21 cellular contexts compared by ENCODE assay signal in the genomic region with DNA sequence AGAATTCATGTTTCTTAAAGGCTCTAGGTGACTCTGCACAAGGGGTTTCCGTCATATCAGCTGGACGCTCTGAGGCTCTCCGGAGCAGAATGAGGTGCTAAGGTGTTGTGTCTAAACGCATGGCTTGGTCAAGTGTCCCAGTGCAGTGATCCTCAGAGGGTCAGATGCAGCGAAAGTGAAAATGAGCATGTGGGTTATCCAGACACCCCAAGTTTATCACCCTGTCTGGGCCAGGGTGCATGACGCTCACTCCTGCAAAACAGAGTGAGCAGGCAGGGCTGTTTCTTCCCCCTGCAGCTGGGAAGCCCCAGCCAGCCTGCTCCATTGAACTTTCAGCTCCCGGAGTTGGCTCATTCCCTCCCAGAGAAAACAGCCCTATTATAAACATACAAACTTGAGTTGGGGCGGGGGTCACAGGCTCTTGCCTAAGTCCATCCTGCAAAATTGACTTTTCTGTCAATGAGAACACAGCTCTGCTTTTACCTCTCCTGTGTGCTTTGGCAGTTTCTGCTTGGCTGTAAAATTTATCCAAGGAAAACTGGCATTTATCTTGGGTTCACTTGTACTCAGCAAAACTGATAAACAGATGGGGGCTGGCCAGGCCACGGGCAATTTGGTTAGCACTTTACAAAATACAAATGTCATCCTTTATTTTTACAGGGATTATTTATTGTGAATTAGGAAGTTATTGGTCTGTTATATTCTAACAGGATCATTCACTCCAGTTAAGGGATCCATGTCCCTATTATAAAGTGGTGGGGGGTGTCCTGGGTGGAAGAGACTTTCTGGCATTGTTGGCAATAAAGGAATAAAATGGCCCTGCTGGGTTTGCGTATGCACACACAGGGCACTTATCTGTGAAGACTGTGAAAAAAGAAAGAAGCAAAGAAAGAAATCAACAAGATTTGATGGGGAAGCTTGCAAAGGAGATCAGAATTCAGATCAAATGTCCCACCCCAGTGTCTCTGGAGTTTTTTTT.
"Had no signal": no experiment of that assay in that cellular context is flagged by ENCODE, and none has a peak within 500 bp of the region (broad histone marks: within the 10 kb centered on the region; RNA-seq: fewer than 3 reads in every experiment).

No MANE protein-coding gene starts in this region.

- H3K27me3 Mint-ChIP-seq: activated CD4-positive, alpha-beta memory T cell treated with anti-CD3 and anti-CD28 coated beads for 36 hours; activated CD8-positive, alpha-beta memory T cell treated with anti-CD3 and anti-CD28 coated beads, Interleukin-2, amount 10 ng/mL, durations not matched to agents 7 days and 5 days; effector memory CD8-positive, alpha-beta T cell had no signal

- H3K4me3 ChIP-seq: gastrocnemius medialis, heart right ventricle, mucosa of descending colon, right atrium auricular region, upper lobe of right lung had no signal

- H3K27me3 ChIP-seq: gastrocnemius medialis, right atrium auricular region, upper lobe of right lung had no signal

- H3K4me1 ChIP-seq: gastrocnemius medialis, heart right ventricle, right atrium auricular region had no signal

- H3K27ac Mint-ChIP-seq: activated CD4-positive, alpha-beta memory T cell treated with anti-CD3 and anti-CD28 coated beads for 36 hours; activated CD8-positive, alpha-beta memory T cell treated with anti-CD3 and anti-CD28 coated beads, Interleukin-2, amount 10 ng/mL, durations not matched to agents 7 days and 5 days; activated naive CD4-positive, alpha-beta T cell treated with anti-CD3 and anti-CD28 coated beads for 36 hours; activated naive CD8-positive, alpha-beta T cell treated with anti-CD3 and anti-CD28 coated beads, Interleukin-2, amount 50 U/mL, for 24 hours; activated T-helper 2 cell treated with anti-CD3 and anti-CD28 coated beads, Interferon-gamma antibody, Interleukin-2, Interleukin-4, amounts not matched to agents 10 μg/mL and 5 μg/mL and 100 μg/mL, durations not matched to agents 14 hours and 24 hours and 36 hours; effector memory CD8-positive, alpha-beta T cell; naive thymus-derived CD4-positive, alpha-beta T cell; stimulated activated naive CD8-positive, alpha-beta T cell treated with anti-CD3 and anti-CD28 coated beads, Interleukin-15, Interleukin-2, amounts not matched to agents 100 ng/mL and 50 ng/mL, for 24 hours had no signal

- H3K4me3 Mint-ChIP-seq: activated CD4-positive, alpha-beta memory T cell treated with anti-CD3 and anti-CD28 coated beads for 36 hours; activated CD8-positive, alpha-beta memory T cell treated with anti-CD3 and anti-CD28 coated beads, Interleukin-2, amount 10 ng/mL, durations not matched to agents 7 days and 5 days; activated naive CD4-positive, alpha-beta T cell treated with anti-CD3 and anti-CD28 coated beads for 36 hours; activated naive CD8-positive, alpha-beta T cell treated with anti-CD3 and anti-CD28 coated beads, Interleukin-2, amount 50 U/mL, for 24 hours; effector memory CD8-positive, alpha-beta T cell; naive thymus-derived CD4-positive, alpha-beta T cell; stimulated activated naive CD8-positive, alpha-beta T cell treated with anti-CD3 and anti-CD28 coated beads, Interleukin-15, Interleukin-2, amounts not matched to agents 100 ng/mL and 50 ng/mL, for 24 hours had no signal

- DNase-seq: activated CD4-positive, alpha-beta memory T cell treated with anti-CD3 and anti-CD28 coated beads for 36 hours; activated CD8-positive, alpha-beta memory T cell treated with anti-CD3 and anti-CD28 coated beads, Interleukin-2, amount 10 ng/mL, durations not matched to agents 7 days and 5 days; activated naive CD4-positive, alpha-beta T cell treated with anti-CD3 and anti-CD28 coated beads for 36 hours; activated naive CD8-positive, alpha-beta T cell treated with anti-CD3 and anti-CD28 coated beads, Interleukin-2, amount 50 U/mL, for 24 hours; activated T-cell treated with anti-CD3 and anti-CD28 coated beads, Interleukin-2, amount 50 U/mL, for 1 hour; dermis blood vessel endothelial cell; effector memory CD8-positive, alpha-beta T cell; gastrocnemius medialis; heart right ventricle; left colon; mucosa of descending colon; naive thymus-derived CD4-positive, alpha-beta T cell; occipital lobe; upper lobe of right lung had no signal

- H3K4me1 Mint-ChIP-seq: activated CD8-positive, alpha-beta memory T cell treated with anti-CD3 and anti-CD28 coated beads, Interleukin-2, amount 10 ng/mL, durations not matched to agents 7 days and 5 days; activated naive CD8-positive, alpha-beta T cell treated with anti-CD3 and anti-CD28 coated beads, Interleukin-2, amount 50 U/mL, for 24 hours had no signal

- H3K27ac ChIP-seq: epithelial cell of prostate, gastrocnemius medialis, heart right ventricle, right atrium auricular region, upper lobe of right lung, VCaP had no signal

- H3K9me3 Mint-ChIP-seq: activated T-helper 2 cell treated with anti-CD3 and anti-CD28 coated beads, Interferon-gamma antibody, Interleukin-2, Interleukin-4, amounts not matched to agents 10 μg/mL and 5 μg/mL and 100 μg/mL, durations not matched to agents 14 hours and 24 hours and 36 hours had no signal

- ATAC-seq: activated CD8-positive, alpha-beta memory T cell treated with anti-CD3 and anti-CD28 coated beads, Interleukin-2, amount 10 ng/mL, durations not matched to agents 7 days and 5 days; activated naive CD8-positive, alpha-beta T cell treated with anti-CD3 and anti-CD28 coated beads, Interleukin-2, amount 50 U/mL, for 24 hours; effector memory CD8-positive, alpha-beta T cell; gastrocnemius medialis; heart right ventricle; left colon; mucosa of descending colon; naive thymus-derived CD4-positive, alpha-beta T cell; upper lobe of right lung had no signal

- H3K36me3 Mint-ChIP-seq: activated CD4-positive, alpha-beta memory T cell treated with anti-CD3 and anti-CD28 coated beads for 36 hours; activated CD8-positive, alpha-beta memory T cell treated with anti-CD3 and anti-CD28 coated beads, Interleukin-2, amount 10 ng/mL, durations not matched to agents 7 days and 5 days; naive thymus-derived CD4-positive, alpha-beta T cell had no signal

- H3K36me3 ChIP-seq: gastrocnemius medialis, heart right ventricle, right atrium auricular region, upper lobe of right lung had no signal

- FAIRE-seq: astrocyte, bronchial epithelial cell had no signal

- H3K9me3 ChIP-seq: gastrocnemius medialis, mucosa of descending colon, upper lobe of right lung had no signal
